In the genomic region with DNA sequence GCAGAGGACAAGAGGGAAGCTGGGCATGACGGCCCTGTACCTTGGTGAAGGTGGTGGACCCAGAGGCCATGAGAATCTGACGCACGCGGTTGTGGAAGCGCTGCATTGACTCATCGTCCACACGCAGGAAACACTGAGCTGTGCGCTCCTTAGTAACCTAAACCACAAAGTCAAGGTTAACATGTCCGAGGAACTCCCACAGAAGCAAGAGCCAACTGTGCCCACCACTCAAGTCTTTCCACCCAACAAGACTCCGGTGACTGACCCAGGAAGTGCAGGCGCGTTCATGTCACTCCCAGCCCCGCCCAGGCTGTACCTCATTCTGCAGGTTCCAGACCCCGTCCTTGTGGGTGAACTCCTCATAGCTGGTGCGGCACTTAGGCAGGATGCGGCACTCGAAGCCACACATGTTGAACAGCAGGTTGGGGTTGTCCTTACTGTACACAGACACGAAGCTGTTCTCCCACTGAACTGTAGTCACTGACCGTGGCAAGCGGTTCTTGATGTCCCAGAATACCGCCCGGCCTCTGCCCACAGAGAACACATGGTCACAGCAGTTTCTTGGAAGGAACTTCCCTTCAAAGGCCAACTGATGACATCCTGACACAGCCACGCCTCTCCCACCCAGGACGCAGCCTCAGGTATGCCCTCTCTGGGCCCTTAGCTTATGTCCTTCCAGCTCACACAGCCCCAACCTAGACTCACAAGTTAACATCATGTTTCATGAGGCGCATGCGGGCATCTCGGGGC, we compare ENCODE assay signal across 14 cellular contexts. TPM values are rescaled to one million over a fixed set of nuclear protein-coding genes. Genes with fewer than 3 reads are reported as not detected.
DNase-seq lines count a peak whose midpoint lies in the region; ATAC-seq lines count a peak whose summit lies in the region.
"Had no signal": no experiment of that assay in that cellular context is flagged by ENCODE, and none has a peak within 500 bp of the region (broad histone marks: within the 10 kb centered on the region; RNA-seq: fewer than 3 reads in every experiment).

No MANE protein-coding gene starts in this region.

- peaks cover 77% of the 10 kb centered on the region for H3K36me3 Mint-ChIP-seq in activated CD4-positive, alpha-beta T cell treated with anti-CD3 and anti-CD28 coated beads, Interleukin-2, amount 10 ng/mL, durations not matched to agents 7 days and 5 days (ENCODE audit: low read depth)
- peaks cover 100% of the 10 kb centered on the region for H3K36me3 Mint-ChIP-seq in stimulated activated effector memory CD8-positive, alpha-beta T cell treated with anti-CD3 and anti-CD28 coated beads, Interleukin-12 subunit alpha, Interleukin-12 subunit beta, amount 100 ng/mL, for 72 hours

- POLR2A ChIA-PET in activated CD4-positive, alpha-beta T cell treated with anti-CD3 and anti-CD28 coated beads, Interleukin-2, amount 10 ng/mL, durations not matched to agents 7 days and 5 days (lab: Charles Lee), result no interaction called here

- CTCF ChIA-PET in activated CD4-positive, alpha-beta T cell treated with anti-CD3 and anti-CD28 coated beads, Interleukin-2, amount 10 ng/mL, durations not matched to agents 7 days and 5 days (lab: Charles Lee), result interaction anchor here (0.5 to 3.5 kb wide), 5 partner anchors 10 to 24 kb away, joined by 3 to 14 read pairs (median 3); a partner anchor contains a TSS

- H3K9me3 Mint-ChIP-seq in activated CD4-positive, alpha-beta T cell treated with anti-CD3 and anti-CD28 coated beads, Interleukin-2, amount 10 ng/mL, durations not matched to agents 7 days and 5 days, result no peaks in the 10 kb centered on the region
- H3K9me3 Mint-ChIP-seq in stimulated activated effector memory CD8-positive, alpha-beta T cell treated with anti-CD3 and anti-CD28 coated beads, Interleukin-12 subunit alpha, Interleukin-12 subunit beta, amount 100 ng/mL, for 72 hours, result no peaks in the 10 kb centered on the region
- H3K9me3 Mint-ChIP-seq: endodermal cell, immature natural killer cell had no signal

- peak overlapping the region; percentile 34 for H3K27ac Mint-ChIP-seq in activated CD4-positive, alpha-beta T cell treated with anti-CD3 and anti-CD28 coated beads, Interleukin-2, amount 10 ng/mL, durations not matched to agents 7 days and 5 days
- peak overlapping the region; percentile 76 for H3K27ac Mint-ChIP-seq in stimulated activated effector memory CD8-positive, alpha-beta T cell treated with anti-CD3 and anti-CD28 coated beads, Interleukin-12 subunit alpha, Interleukin-12 subunit beta, amount 100 ng/mL, for 72 hours
- H3K27ac Mint-ChIP-seq: endodermal cell had no signal

- ATAC-seq in stimulated activated effector memory CD8-positive, alpha-beta T cell treated with anti-CD3 and anti-CD28 coated beads, Interleukin-12 subunit alpha, Interleukin-12 subunit beta, amount 100 ng/mL, for 72 hours, result peak; percentile 92
- ATAC-seq in HG03095 (IDR thresholded peaks at IDR 0.05; ENCODE audit: unreplicated experiment), result no peak
- no peak for ATAC-seq in GM19452 (IDR thresholded peaks at IDR 0.05; ENCODE audit: unreplicated experiment)
- ATAC-seq: gastroesophageal sphincter had no signal

- H3K27me3 Mint-ChIP-seq in activated CD4-positive, alpha-beta T cell treated with anti-CD3 and anti-CD28 coated beads, Interleukin-2, amount 10 ng/mL, durations not matched to agents 7 days and 5 days, result no peaks in the 10 kb centered on the region

- peak; percentile 19 for DNase-seq in stimulated activated CD4-positive, alpha-beta T cell treated with anti-CD3 and anti-CD28 coated beads, Interleukin-15, amount 100 ng/mL, for 24 hours
- no peak for DNase-seq in stimulated activated CD4-positive, alpha-beta T cell treated with anti-CD3 and anti-CD28 coated beads, Interleukin-2, amount 100 ng/mL, for 48 hours
- peak; percentile 20 for DNase-seq in activated CD4-positive, alpha-beta T cell treated with anti-CD3 and anti-CD28 coated beads, Interleukin-2, amount 10 ng/mL, durations not matched to agents 7 days and 5 days
- peak; percentile 35 for DNase-seq in central memory CD4-positive, alpha-beta T cell
- peak in 1 of 2 donors; percentile 21 for DNase-seq in stimulated activated effector memory CD8-positive, alpha-beta T cell treated with anti-CD3 and anti-CD28 coated beads, Interleukin-12 subunit alpha, Interleukin-12 subunit beta, amount 100 ng/mL, for 72 hours (ENCODE audit: low spot score in 2 of 2)
- DNase-seq in DMS 273 treated with DMSO at 0.1 percent for 48 hours (lab: John Stamatoyannopoulos, UW), result no peak
- DNase-seq: endodermal cell; HCEC 1CT; mammary epithelial cell; NK-92 treated with Interleukin-12 subunit alpha and Interleukin-12 subunit beta, amount 100 ng/mL, for 24 hours had no signal

- H3K4me3 Mint-ChIP-seq in activated CD4-positive, alpha-beta T cell treated with anti-CD3 and anti-CD28 coated beads, Interleukin-2, amount 10 ng/mL, durations not matched to agents 7 days and 5 days, result no peak overlapping the region
- H3K4me3 Mint-ChIP-seq in stimulated activated effector memory CD8-positive, alpha-beta T cell treated with anti-CD3 and anti-CD28 coated beads, Interleukin-12 subunit alpha, Interleukin-12 subunit beta, amount 100 ng/mL, for 72 hours, result peak overlapping the region; percentile 19
- H3K4me3 Mint-ChIP-seq: endodermal cell had no signal

- H3K4me1 Mint-ChIP-seq in activated CD4-positive, alpha-beta T cell treated with anti-CD3 and anti-CD28 coated beads, Interleukin-2, amount 10 ng/mL, durations not matched to agents 7 days and 5 days, result peaks cover 13% of the 10 kb centered on the region
- H3K4me1 Mint-ChIP-seq in stimulated activated effector memory CD8-positive, alpha-beta T cell treated with anti-CD3 and anti-CD28 coated beads, Interleukin-12 subunit alpha, Interleukin-12 subunit beta, amount 100 ng/mL, for 72 hours, result peaks cover 50% of the 10 kb centered on the region
- H3K4me1 Mint-ChIP-seq: endodermal cell had no signal

RNA-seq across cellular contexts. Expression of a gene that starts 11.5 kb away (rescaled TPM):
- 100 to 1,000 TPM; 302 to 316 TPM for total RNA-seq in activated CD4-positive, alpha-beta T cell treated with anti-CD3 and anti-CD28 coated beads, Interleukin-2, amount 10 ng/mL, durations not matched to agents 7 days and 5 days

RNA-seq across cellular contexts. Expression of a gene that starts 23.6 kb away (rescaled TPM):
- total RNA-seq in activated CD4-positive, alpha-beta T cell treated with anti-CD3 and anti-CD28 coated beads, Interleukin-2, amount 10 ng/mL, durations not matched to agents 7 days and 5 days, result 1 to 10 TPM; 2.6 to 3.9 TPM

RNA-seq across cellular contexts. Expression of a gene that starts 27.7 kb away (rescaled TPM):
- 1 to 10 TPM in 1 of 2 experiments, under 1 TPM in 1; 0.87 to 1.0 TPM for total RNA-seq in activated CD4-positive, alpha-beta T cell treated with anti-CD3 and anti-CD28 coated beads, Interleukin-2, amount 10 ng/mL, durations not matched to agents 7 days and 5 days

RNA-seq across cellular contexts. Expression of a gene that starts 37.0 kb away (rescaled TPM):
- total RNA-seq in activated CD4-positive, alpha-beta T cell treated with anti-CD3 and anti-CD28 coated beads, Interleukin-2, amount 10 ng/mL, durations not matched to agents 7 days and 5 days, result under 1 TPM; 0.07 to 0.12 TPM

RNA-seq across cellular contexts. Expression of a gene that starts 44.6 kb away (rescaled TPM):
- total RNA-seq in activated CD4-positive, alpha-beta T cell treated with anti-CD3 and anti-CD28 coated beads, Interleukin-2, amount 10 ng/mL, durations not matched to agents 7 days and 5 days, result under 1 TPM; 0.40 to 0.52 TPM

Comparison
In these comparisons a context has a peak if more than half of its experiments do, and no peak if none do; other contexts are left out.
1. DNase-seq: peak in stimulated activated CD4-positive, alpha-beta T cell treated with anti-CD3 and anti-CD28 coated beads, Interleukin-15, amount 100 ng/mL, for 24 hours (single experiment), activated CD4-positive, alpha-beta T cell treated with anti-CD3 and anti-CD28 coated beads, Interleukin-2, amount 10 ng/mL, durations not matched to agents 7 days and 5 days (single experiment) and central memory CD4-positive, alpha-beta T cell (single experiment); none in stimulated activated CD4-positive, alpha-beta T cell treated with anti-CD3 and anti-CD28 coated beads, Interleukin-2, amount 100 ng/mL, for 48 hours (0 of 2) and DMS 273 treated with DMSO at 0.1 percent for 48 hours (single experiment).